Comparison of ENCODE assay signal across 8 cellular contexts in the genomic region with DNA sequence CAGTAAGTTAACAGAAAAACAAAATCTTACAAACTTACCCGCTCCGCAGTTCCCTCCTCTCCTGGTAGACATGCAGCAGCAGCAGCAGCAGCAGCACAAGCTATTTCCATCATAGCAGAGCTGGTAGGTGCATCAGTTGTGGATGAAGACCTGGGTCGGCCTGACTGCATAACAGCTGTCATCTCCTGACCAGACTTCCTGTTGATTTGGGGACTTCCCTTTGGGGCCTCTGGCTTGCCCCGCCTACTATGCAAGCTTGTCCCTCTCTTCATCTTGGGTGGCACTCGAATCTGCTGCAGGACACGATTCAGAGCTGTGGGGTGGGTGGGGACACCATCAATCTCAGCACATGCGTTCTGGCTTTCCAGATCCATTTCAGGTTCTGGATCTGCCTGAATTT.
A peak's percentile ranks its signal among the peaks of the same experiment; 100 is the strongest.
DNase-seq lines count a peak whose midpoint lies in the region; ATAC-seq and TF ChIP-seq lines count a peak whose summit lies in the region.

No MANE protein-coding gene starts in this region.

- H3K36me3 Mint-ChIP-seq in naive B cell (no peaks in the 10 kb centered on the region), osteocyte (ENCODE audit: unreplicated experiment) (peaks cover 3% of the 10 kb centered on the region)

- ATAC-seq in GM18867 (IDR thresholded peaks at IDR 0.05; ENCODE audit: unreplicated experiment) (peak; percentile 83), HG02610 (IDR thresholded peaks at IDR 0.05; ENCODE audit: unreplicated experiment) (peak; percentile 93), naive B cell (ENCODE audit: low read depth in 2 of 2) (peak; percentile 94 to 95), SK-N-SH treated with all-trans-retinoic acid at 6 μM for 48 hours (no peak)

- peak; percentile 3 for DNase-seq in T follicular helper cell (ENCODE audit: low read depth)
- peak; percentile 41 for DNase-seq in naive B cell
- DNase-seq in osteocyte (ENCODE audit: extremely low spot score, unreplicated experiment): no peak
- no peak for DNase-seq in 8988T
- no peak for DNase-seq in NCI-H748 treated with DMSO at 0.1 percent for 48 hours (lab: John Stamatoyannopoulos, UW)

- H3K27ac Mint-ChIP-seq in naive B cell (peak overlapping the region in 5 of 6 donors; percentile 3 to 90 (median 60)), osteocyte (ENCODE audit: unreplicated experiment) (no peak overlapping the region)

- H3K27me3 Mint-ChIP-seq in naive B cell (no peaks in the 10 kb centered on the region), osteocyte (ENCODE audit: unreplicated experiment) (no peaks in the 10 kb centered on the region)

- H3K9me3 Mint-ChIP-seq in naive B cell (no peaks in the 10 kb centered on the region), osteocyte (ENCODE audit: unreplicated experiment) (no peaks in the 10 kb centered on the region)

- H3K4me1 Mint-ChIP-seq in naive B cell: peaks cover 13 to 35% (median 23%) of the 10 kb centered on the region in 3 donors
- H3K4me1 Mint-ChIP-seq in osteocyte (ENCODE audit: unreplicated experiment): peaks cover 12% of the 10 kb centered on the region

- peak overlapping the region in 4 of 8 donors; percentile 10 to 70 (median 52) for H3K4me3 Mint-ChIP-seq in naive B cell
- H3K4me3 Mint-ChIP-seq in osteocyte (ENCODE audit: unreplicated experiment): no peak overlapping the region

- no peak for TF ChIP-seq CTCF in osteocyte (IDR thresholded peaks at IDR 0.05)

TF ChIP-seq in SK-N-SH treated with all-trans-retinoic acid at 6 μM for 48 hours, 23 proteins besides CTCF, POLR2A, EP300 and RAD21:
- TF ChIP-seq ZNF70 (CRISPR knock-in tag; IDR thresholded peaks at IDR 0.05) (no peak), ISL1 (CRISPR knock-in tag; IDR thresholded peaks at IDR 0.05) (no peak), TOX (CRISPR knock-in tag; IDR thresholded peaks at IDR 0.05; ENCODE audit: borderline replicate concordance) (no peak), ZNF565 (CRISPR knock-in tag; conservative IDR thresholded peaks at IDR 0.05; ENCODE audit: low read depth) (no peak), ARNTL (CRISPR knock-in tag; IDR thresholded peaks at IDR 0.05; ENCODE audit: borderline replicate concordance, low read depth) (no peak), ZFP30 (CRISPR knock-in tag; IDR thresholded peaks at IDR 0.05) (no peak), TCF4 (CRISPR knock-in tag; IDR thresholded peaks at IDR 0.05; ENCODE audit: borderline replicate concordance) (no peak), ZNF8 (CRISPR knock-in tag; IDR thresholded peaks at IDR 0.05) (no peak), ESRRG (CRISPR knock-in tag; IDR thresholded peaks at IDR 0.05) (no peak), RARB (CRISPR knock-in tag; IDR thresholded peaks at IDR 0.05) (no peak), ZFP3 (CRISPR knock-in tag; IDR thresholded peaks at IDR 0.05) (no peak), BACH2 (CRISPR knock-in tag; IDR thresholded peaks at IDR 0.05; ENCODE audit: borderline replicate concordance) (no peak)
- TF ChIP-seq, protein P1, sequence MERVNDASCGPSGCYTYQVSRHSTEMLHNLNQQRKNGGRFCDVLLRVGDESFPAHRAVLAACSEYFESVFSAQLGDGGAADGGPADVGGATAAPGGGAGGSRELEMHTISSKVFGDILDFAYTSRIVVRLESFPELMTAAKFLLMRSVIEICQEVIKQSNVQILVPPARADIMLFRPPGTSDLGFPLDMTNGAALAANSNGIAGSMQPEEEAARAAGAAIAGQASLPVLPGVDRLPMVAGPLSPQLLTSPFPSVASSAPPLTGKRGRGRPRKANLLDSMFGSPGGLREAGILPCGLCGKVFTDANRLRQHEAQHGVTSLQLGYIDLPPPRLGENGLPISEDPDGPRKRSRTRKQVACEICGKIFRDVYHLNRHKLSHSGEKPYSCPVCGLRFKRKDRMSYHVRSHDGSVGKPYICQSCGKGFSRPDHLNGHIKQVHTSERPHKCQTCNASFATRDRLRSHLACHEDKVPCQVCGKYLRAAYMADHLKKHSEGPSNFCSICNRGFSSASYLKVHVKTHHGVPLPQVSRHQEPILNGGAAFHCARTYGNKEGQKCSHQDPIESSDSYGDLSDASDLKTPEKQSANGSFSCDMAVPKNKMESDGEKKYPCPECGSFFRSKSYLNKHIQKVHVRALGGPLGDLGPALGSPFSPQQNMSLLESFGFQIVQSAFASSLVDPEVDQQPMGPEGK (CRISPR knock-in tag; IDR thresholded peaks at IDR 0.05; ENCODE audit: borderline replicate concordance): no peak
- TF ChIP-seq, protein P2, sequence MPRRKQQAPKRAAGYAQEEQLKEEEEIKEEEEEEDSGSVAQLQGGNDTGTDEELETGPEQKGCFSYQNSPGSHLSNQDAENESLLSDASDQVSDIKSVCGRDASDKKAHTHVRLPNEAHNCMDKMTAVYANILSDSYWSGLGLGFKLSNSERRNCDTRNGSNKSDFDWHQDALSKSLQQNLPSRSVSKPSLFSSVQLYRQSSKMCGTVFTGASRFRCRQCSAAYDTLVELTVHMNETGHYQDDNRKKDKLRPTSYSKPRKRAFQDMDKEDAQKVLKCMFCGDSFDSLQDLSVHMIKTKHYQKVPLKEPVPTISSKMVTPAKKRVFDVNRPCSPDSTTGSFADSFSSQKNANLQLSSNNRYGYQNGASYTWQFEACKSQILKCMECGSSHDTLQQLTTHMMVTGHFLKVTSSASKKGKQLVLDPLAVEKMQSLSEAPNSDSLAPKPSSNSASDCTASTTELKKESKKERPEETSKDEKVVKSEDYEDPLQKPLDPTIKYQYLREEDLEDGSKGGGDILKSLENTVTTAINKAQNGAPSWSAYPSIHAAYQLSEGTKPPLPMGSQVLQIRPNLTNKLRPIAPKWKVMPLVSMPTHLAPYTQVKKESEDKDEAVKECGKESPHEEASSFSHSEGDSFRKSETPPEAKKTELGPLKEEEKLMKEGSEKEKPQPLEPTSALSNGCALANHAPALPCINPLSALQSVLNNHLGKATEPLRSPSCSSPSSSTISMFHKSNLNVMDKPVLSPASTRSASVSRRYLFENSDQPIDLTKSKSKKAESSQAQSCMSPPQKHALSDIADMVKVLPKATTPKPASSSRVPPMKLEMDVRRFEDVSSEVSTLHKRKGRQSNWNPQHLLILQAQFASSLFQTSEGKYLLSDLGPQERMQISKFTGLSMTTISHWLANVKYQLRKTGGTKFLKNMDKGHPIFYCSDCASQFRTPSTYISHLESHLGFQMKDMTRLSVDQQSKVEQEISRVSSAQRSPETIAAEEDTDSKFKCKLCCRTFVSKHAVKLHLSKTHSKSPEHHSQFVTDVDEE (CRISPR knock-in tag; IDR thresholded peaks at IDR 0.05): no peak

Comparison
In these comparisons a context has a peak if more than half of its experiments do, and no peak if none do; other contexts are left out.
1. DNase-seq: peak in T follicular helper cell (single experiment) and naive B cell (single experiment); none in osteocyte (single experiment), 8988T (single experiment) and NCI-H748 treated with DMSO at 0.1 percent for 48 hours (single experiment).